34 cellular contexts compared by ENCODE assay signal in the genomic region with DNA sequence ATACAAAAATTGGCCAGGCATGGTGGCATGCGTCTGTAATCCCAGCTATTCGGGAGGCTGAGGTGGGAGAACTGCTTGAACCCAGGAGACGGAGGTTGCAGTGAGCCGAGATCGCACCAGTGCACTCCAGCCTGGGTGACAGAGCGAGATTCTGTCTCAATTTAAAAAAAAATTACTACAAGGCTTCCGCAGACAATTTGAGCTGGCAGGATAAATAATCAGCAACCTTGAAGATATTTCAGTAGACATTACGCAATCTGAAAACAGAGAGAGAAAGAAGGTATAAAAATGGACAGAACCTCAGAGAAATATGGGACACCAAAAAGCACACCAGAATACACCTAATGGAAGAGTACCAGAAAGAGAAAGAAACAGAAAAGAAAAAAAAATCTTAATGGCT. TPM values are rescaled to one million over a fixed set of nuclear protein-coding genes. Genes with fewer than 3 reads are reported as not detected.
"Had no signal": no experiment of that assay in that cellular context is flagged by ENCODE, and none has a peak within 500 bp of the region (broad histone marks: within the 10 kb centered on the region; RNA-seq: fewer than 3 reads in every experiment).

No MANE protein-coding gene starts in this region.

- H3K27ac ChIP-seq: adrenal gland, body of pancreas, brain microvascular endothelial cell, cardiac muscle cell, colonic mucosa, VCaP had no signal

- H3K36me3 ChIP-seq: adrenal gland, brain microvascular endothelial cell, cardiac muscle cell, colonic mucosa had no signal

- H3K9me3 ChIP-seq: body of pancreas, colonic mucosa had no signal

- FAIRE-seq: bronchial epithelial cell had no signal

- ATAC-seq: activated CD8-positive, alpha-beta T cell treated with anti-CD3 and anti-CD28 coated beads for 36 hours; activated naive CD4-positive, alpha-beta T cell treated with anti-CD3 and anti-CD28 coated beads, Interleukin-2, amount 50 U/mL, for 72 hours; activated T-cell treated with anti-CD3 and anti-CD28 coated beads, Interleukin-2, amount 50 U/mL, for 4 hours; activated T-cell treated with anti-CD3 and anti-CD28 coated beads, Interleukin-2, amount 50 U/mL, for 72 hours; activated T-helper 17 cell treated with anti-CD3 and anti-CD28 coated beads, Interleukin-2, amount 50 U/mL, for 72 hours; body of pancreas had no signal

- DNase-seq: activated B cell treated with CpG ODN at 0.5 μM for 24 hours; activated CD4-positive, alpha-beta memory T cell treated with anti-CD3 and anti-CD28 coated beads for 36 hours; activated CD4-positive, alpha-beta T cell treated with anti-CD3 and anti-CD28 coated beads for 4 hours; activated CD4-positive, alpha-beta T cell treated with anti-CD3 and anti-CD28 coated beads, Interleukin-2, amount 10 ng/mL, durations not matched to agents 24 days and 14 days; activated CD4-positive, alpha-beta T cell treated with anti-CD3 and anti-CD28 coated beads, Interleukin-2, amount 50 U/mL, for 1 hour; activated CD4-positive, alpha-beta T cell treated with anti-CD3 and anti-CD28 coated beads, Interleukin-2, amount 50 U/mL, for 4 hours; activated CD4-positive, CD25-positive, alpha-beta regulatory T cell treated with anti-CD3 and anti-CD28 coated beads, Interleukin-2, amount 50 U/mL, for 72 hours; activated CD8-positive, alpha-beta memory T cell treated with anti-CD3 and anti-CD28 coated beads, Interleukin-2, amount 50 U/mL, for 4 hours; activated CD8-positive, alpha-beta T cell treated with anti-CD3 and anti-CD28 coated beads for 36 hours; activated effector memory CD4-positive, alpha-beta T cell treated with anti-CD3 and anti-CD28 coated beads, Interleukin-2, amount 50 U/mL, for 16 hours; activated gamma-delta T cell treated with Interleukin-2 at 50 U/mL for 16 hours; activated naive CD4-positive, alpha-beta T cell; activated naive CD4-positive, alpha-beta T cell treated with anti-CD3 and anti-CD28 coated beads for 36 hours; activated naive CD4-positive, alpha-beta T cell treated with anti-CD3 and anti-CD28 coated beads, Interleukin-2, amount 50 U/mL, for 16 hours; activated naive CD8-positive, alpha-beta T cell treated with anti-CD3 and anti-CD28 coated beads for 36 hours; activated T-cell treated with anti-CD3 and anti-CD28 coated beads for 4 hours; activated T-cell treated with anti-CD3 and anti-CD28 coated beads, Interleukin-2, amount 50 U/mL, for 1 hour; activated T-cell treated with anti-CD3 and anti-CD28 coated beads, Interleukin-2, amount 50 U/mL, for 4 hours; activated T-cell treated with anti-CD3 and anti-CD28 coated beads, Interleukin-2, amount 50 U/mL, for 72 hours; adrenal gland; amniotic stem cell; aorta; body of pancreas; brain microvascular endothelial cell; caudate nucleus; cerebellar nuclear complex; colonic mucosa; T-helper 2 cell; T-helper 9 cell had no signal

- H3K27me3 ChIP-seq: adrenal gland, body of pancreas, brain microvascular endothelial cell, cardiac muscle cell, colonic mucosa had no signal

- H3K4me3 ChIP-seq: adrenal gland, body of pancreas, cardiac muscle cell, colonic mucosa had no signal

- H3K4me1 ChIP-seq: adrenal gland, body of pancreas, colonic mucosa had no signal

RNA-seq across cellular contexts. Expression of a gene that starts 25.3 kb away (rescaled TPM):
- total RNA-seq: activated B cell treated with CpG ODN at 0.5 μM for 24 hours had no signal
- polyA plus RNA-seq: aorta had no signal
